Comparison of ENCODE assay signal across 1 cellular context in genomic region chr17:31560836-31561235, GRCh38.
TF ChIP-seq lines count a peak whose summit lies in the region.

No MANE protein-coding gene starts in this region.

TF ChIP-seq in HepG2, 621 proteins besides CTCF, POLR2A, EP300 and RAD21 (continued from another document and continues in another):
- TF ChIP-seq SNAPC4 (CRISPR knock-in tag; IDR thresholded peaks at IDR 0.05) (0 out of 2 replicates have a peak, but pooled peaks have one; percentile 6), ZNF740 (CRISPR knock-in tag; IDR thresholded peaks at IDR 0.05) (no peak), TOE1 (CRISPR knock-in tag; IDR thresholded peaks at IDR 0.05) (no peak), ETS1 (CRISPR knock-in tag; IDR thresholded peaks at IDR 0.05) (no peak), MAF1 (CRISPR knock-in tag; IDR thresholded peaks at IDR 0.05; ENCODE audit: borderline replicate concordance) (no peak), ZNF407 (CRISPR knock-in tag; IDR thresholded peaks at IDR 0.05; ENCODE audit: not compliant biosample characterization) (no peak), ZNF629 (CRISPR knock-in tag; conservative IDR thresholded peaks at IDR 0.05) (0 out of 2 replicates have a peak, but pooled peaks have one; percentile 11), DR1 (CRISPR knock-in tag; IDR thresholded peaks at IDR 0.05) (no peak), MYC (CRISPR knock-in tag; IDR thresholded peaks at IDR 0.05; ENCODE audit: borderline replicate concordance) (peak; percentile 53; the same call in 1 of the 2 replicates), PAX8 (CRISPR knock-in tag; IDR thresholded peaks at IDR 0.05; ENCODE audit: borderline replicate concordance) (no peak), ZNF430 (CRISPR knock-in tag; IDR thresholded peaks at IDR 0.05) (no peak), BCLAF1 (IDR thresholded peaks at IDR 0.05) (no peak), ZNF576 (CRISPR knock-in tag; IDR thresholded peaks at IDR 0.05) (no peak), CHD2 (IDR thresholded peaks at IDR 0.05; ENCODE audit: low read depth, low read length) (no peak), MATR3 (CRISPR knock-in tag; IDR thresholded peaks at IDR 0.05) (no peak), MAFG (CRISPR knock-in tag; IDR thresholded peaks at IDR 0.05) (no peak), MAX (IDR thresholded peaks at IDR 0.05) (peak; percentile 78), MLX (CRISPR knock-in tag; IDR thresholded peaks at IDR 0.05) (no peak), ZNF724P (CRISPR knock-in tag; IDR thresholded peaks at IDR 0.05; ENCODE audit: borderline replicate concordance) (no peak), ZNF776 (CRISPR knock-in tag; IDR thresholded peaks at IDR 0.05) (no peak), ADNP (CRISPR knock-in tag; IDR thresholded peaks at IDR 0.05) (no peak), ZFY (CRISPR knock-in tag; IDR thresholded peaks at IDR 0.05) (0 out of 2 replicates have a peak, but pooled peaks have one; percentile 29), THAP8 (CRISPR knock-in tag; IDR thresholded peaks at IDR 0.05; ENCODE audit: borderline replicate concordance) (no peak), AFF4 (CRISPR knock-in tag; IDR thresholded peaks at IDR 0.05) (no peak), TEAD3 (CRISPR knock-in tag; optimal IDR thresholded peaks at IDR 0.05; ENCODE audit: borderline replicate concordance) (peak; percentile 42), ZNF44 (CRISPR knock-in tag; IDR thresholded peaks at IDR 0.05) (0 out of 2 replicates have a peak, but pooled peaks have one; percentile 17), MEF2D (CRISPR knock-in tag; IDR thresholded peaks at IDR 0.05) (no peak), ZNF256 (CRISPR knock-in tag; conservative IDR thresholded peaks at IDR 0.05) (no peak), ETV5 (CRISPR knock-in tag; IDR thresholded peaks at IDR 0.05; ENCODE audit: borderline replicate concordance) (no peak), FOXP1 (IDR thresholded peaks at IDR 0.05) (no peak), FOXP1 (CRISPR knock-in tag; IDR thresholded peaks at IDR 0.05) (no peak)
